Comparison of ENCODE assay signal across 12 cellular contexts in genomic region chr20:58669287-58670006, GRCh38. TPM values are rescaled to one million over a fixed set of nuclear protein-coding genes. Genes with fewer than 3 reads are reported as not detected.
DNase-seq lines count a peak whose midpoint lies in the region; ATAC-seq and TF ChIP-seq lines count a peak whose summit lies in the region.
"Had no signal": no experiment of that assay in that cellular context is flagged by ENCODE, and none has a peak within 500 bp of the region (broad histone marks: within the 10 kb centered on the region; RNA-seq: fewer than 3 reads in every experiment).

No MANE protein-coding gene starts in this region.

- H3K27ac ChIP-seq in esophagus muscularis mucosa (replicated peaks in 1 of 4) (no peak overlapping the region), RWPE1 (no peak overlapping the region)
- H3K27ac ChIP-seq: BLaER1 treated with 17β-estradiol and CSF1 and Interleukin-3, amounts not matched to agents 10 nM and 100 nM had no signal

- H3K27ac Mint-ChIP-seq in natural killer cell, result no peak overlapping the region
- H3K27ac Mint-ChIP-seq: activated CD4-positive, alpha-beta memory T cell treated with anti-CD3 and anti-CD28 coated beads for 36 hours had no signal

- no peaks in the 10 kb centered on the region for H3K9me3 ChIP-seq in esophagus muscularis mucosa
- H3K9me3 ChIP-seq: BLaER1 treated with 17β-estradiol and CSF1 and Interleukin-3, amounts not matched to agents 10 nM and 100 nM had no signal

- peaks cover 10% of the 10 kb centered on the region for H3K36me3 Mint-ChIP-seq in natural killer cell

- H3K36me3 ChIP-seq in esophagus muscularis mucosa, result peaks cover 13 to 66% (median 57%) of the 10 kb centered on the region in 4 donors

- peak; percentile 48 for ATAC-seq in GM19463 (IDR thresholded peaks at IDR 0.05; ENCODE audit: unreplicated experiment)
- peak; percentile 89 for ATAC-seq in HG03196 (IDR thresholded peaks at IDR 0.05; ENCODE audit: unreplicated experiment)
- no peak for ATAC-seq in natural killer cell
- ATAC-seq: left cardiac atrium had no signal

- no peaks in the 10 kb centered on the region for H3K9me3 Mint-ChIP-seq in natural killer cell
- H3K9me3 Mint-ChIP-seq: activated CD4-positive, alpha-beta memory T cell treated with anti-CD3 and anti-CD28 coated beads for 36 hours had no signal

- no peaks in the 10 kb centered on the region for H3K27me3 ChIP-seq in esophagus muscularis mucosa
- H3K27me3 ChIP-seq: BLaER1 treated with 17β-estradiol and CSF1 and Interleukin-3, amounts not matched to agents 10 nM and 100 nM had no signal

- peaks cover 10% of the 10 kb centered on the region in 2 donors for H3K4me1 Mint-ChIP-seq in natural killer cell

- no peak for TF ChIP-seq EP300 in esophagus muscularis mucosa (IDR thresholded peaks at IDR 0.05)

- no peak overlapping the region for H3K4me3 Mint-ChIP-seq in natural killer cell
- H3K4me3 Mint-ChIP-seq: activated CD4-positive, alpha-beta memory T cell treated with anti-CD3 and anti-CD28 coated beads for 36 hours had no signal

- H3K4me1 ChIP-seq in esophagus muscularis mucosa, result peaks cover 0 to 22% (median 9%) of the 10 kb centered on the region in 4 donors

- CTCF ChIA-PET in GM10248 (lab: Yijun Ruan, JAX), result interaction anchor here (1.3 kb wide), 1 partner anchor 15 kb away, joined by 4 read pairs; no protein-coding TSS in a partner anchor
- CTCF ChIA-PET in RWPE1 (lab: Yijun Ruan, JAX), result interaction anchor here (0.7 kb wide), 1 partner anchor 11 kb away, joined by 4 read pairs; no protein-coding TSS in a partner anchor

- POLR2A ChIA-PET in GM10248 (lab: Yijun Ruan, JAX), result no interaction called here
- POLR2A ChIA-PET in RWPE1 (lab: Yijun Ruan, JAX; ENCODE audit: low non-redundant PET), result no interaction called here

- no peak for TF ChIP-seq POLR2A in esophagus muscularis mucosa (IDR thresholded peaks at IDR 0.05; ENCODE audit: low read depth)

- H3K4me3 ChIP-seq in esophagus muscularis mucosa, result no peak overlapping the region
- H3K4me3 ChIP-seq: BLaER1 treated with 17β-estradiol and CSF1 and Interleukin-3, amounts not matched to agents 10 nM and 100 nM had no signal

- TF ChIP-seq CTCF in GM10248 (IDR thresholded peaks at IDR 0.05; ENCODE audit: control extremely low read depth, extremely low read depth, low read depth, missing control alignments), result no peak
- TF ChIP-seq CTCF in esophagus muscularis mucosa (IDR thresholded peaks at IDR 0.05), result no peak
- no peak for TF ChIP-seq CTCF in RWPE1 (conservative IDR thresholded peaks at IDR 0.05; ENCODE audit: low read depth)
- TF ChIP-seq CTCF in natural killer cell (IDR thresholded peaks at IDR 0.05), result no peak

- WGBS in esophagus muscularis mucosa, result 67% methylated on average over 13 of the region's 16 CpGs

- intact Hi-C loops in esophagus muscularis mucosa (cut with DNase I) (no loop called here), natural killer cell (cut with micrococcal nuclease) (no loop called here)

- no peaks in the 10 kb centered on the region for H3K27me3 Mint-ChIP-seq in natural killer cell (ENCODE audit: low read depth in 2 of 2)
- H3K27me3 Mint-ChIP-seq: activated CD4-positive, alpha-beta memory T cell treated with anti-CD3 and anti-CD28 coated beads for 36 hours had no signal

- DNase-seq in GM10248 (ENCODE audit: extremely low spot score), result peak; percentile 59
- DNase-seq in esophagus muscularis mucosa (ENCODE audit: extremely low spot score), result peak; percentile 39
- DNase-seq in DMS53 (lab: John Stamatoyannopoulos, UW), result no peak
- DNase-seq in RWPE1 (ENCODE audit: low spot score), result no peak
- DNase-seq in NCI-H1417 treated with DMSO at 0.1 percent for 48 hours (lab: John Stamatoyannopoulos, UW), result no peak
- no peak for DNase-seq in natural killer cell
- DNase-seq: activated CD4-positive, alpha-beta memory T cell treated with anti-CD3 and anti-CD28 coated beads for 36 hours; left cardiac atrium; SHP77 treated with DMSO at 0.1 percent for 48 hours had no signal

RNA-seq across cellular contexts. Expression of gene STX16, which starts 18.4 kb away (rescaled TPM):
- total RNA-seq in esophagus muscularis mucosa (10 to 100 TPM; 36.6 to 57.7 (median 43.5) TPM), natural killer cell (100 to 1,000 TPM; 136 to 146 (median 143) TPM)

RNA-seq across cellular contexts. Expression of gene NPEPL1, which starts 23.2 kb away (rescaled TPM):
- total RNA-seq in esophagus muscularis mucosa, result 10 to 100 TPM; 29.0 to 59.0 (median 50.5) TPM
- 10 to 100 TPM; 66.0 to 83.7 (median 68.4) TPM for total RNA-seq in natural killer cell

Comparison
In these comparisons a context has a peak if more than half of its experiments do, and no peak if none do; other contexts are left out.
1. DNase-seq: peak in GM10248 (single experiment) and esophagus muscularis mucosa (single experiment); none in DMS53 (single experiment), RWPE1 (single experiment), NCI-H1417 treated with DMSO at 0.1 percent for 48 hours (single experiment) and natural killer cell (single experiment).
2. ATAC-seq: peak in GM19463 (single experiment) and HG03196 (single experiment); none in natural killer cell (0 of 3).